29 cellular contexts compared by ENCODE assay signal in the genomic region with DNA sequence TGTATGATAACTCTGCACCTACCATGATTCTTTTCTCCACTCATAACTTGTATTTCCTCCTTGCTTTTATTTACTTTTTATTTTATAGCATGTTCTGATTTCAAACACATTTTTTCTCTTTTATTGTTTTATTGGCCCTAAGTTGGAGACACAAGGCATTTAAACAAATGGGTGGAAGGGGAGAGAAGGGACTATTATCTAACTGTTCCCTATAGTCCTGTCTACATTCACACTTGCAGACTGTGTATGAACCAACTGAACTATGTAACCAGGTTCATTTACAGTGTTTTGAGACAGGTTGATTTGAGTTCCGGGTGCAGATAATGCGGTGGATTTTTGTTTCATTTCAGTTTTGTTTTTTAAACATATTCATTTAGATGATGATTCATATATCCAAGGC.
"Had no signal": no experiment of that assay in that cellular context is flagged by ENCODE, and none has a peak within 500 bp of the region (broad histone marks: within the 10 kb centered on the region; RNA-seq: fewer than 3 reads in every experiment).

No MANE protein-coding gene starts in this region.

- H3K4me3 ChIP-seq: esophagus muscularis mucosa, gastrocnemius medialis, heart left ventricle had no signal

- DNase-seq: activated B cell treated with CpG ODN at 0.5 μM for 24 hours; activated CD4-positive, alpha-beta T cell treated with anti-CD3 and anti-CD28 coated beads for 48 hours; activated CD4-positive, alpha-beta T cell treated with anti-CD3 and anti-CD28 coated beads, Interleukin-2, amount 50 U/mL, for 1 hour; activated CD4-positive, alpha-beta T cell treated with anti-CD3 and anti-CD28 coated beads, Interleukin-2, amount 50 U/mL, for 48 hours; activated CD8-positive, alpha-beta memory T cell treated with anti-CD3 and anti-CD28 coated beads for 24 hours; activated CD8-positive, alpha-beta T cell treated with anti-CD3 and anti-CD28 coated beads for 36 hours; activated effector memory CD4-positive, alpha-beta T cell treated with Interleukin-2 at 50 U/mL for 16 hours; activated gamma-delta T cell treated with Interleukin-2 at 50 U/mL for 16 hours; activated naive CD4-positive, alpha-beta T cell treated with anti-CD3 and anti-CD28 coated beads, Interleukin-2, amount 50 U/mL, for 16 hours; activated naive CD4-positive, alpha-beta T cell treated with Interleukin-2 at 50 U/mL for 16 hours; activated T-cell treated with anti-CD3 and anti-CD28 coated beads, Interleukin-2, amount 50 U/mL, for 4 hours; amniotic stem cell; anterior cingulate cortex; brain microvascular endothelial cell; effector memory CD4-positive, alpha-beta T cell; erythroblast; foreskin keratinocyte; gastrocnemius medialis; glutamatergic neuron; heart left ventricle; T-cell; T-helper 17 cell; T1000; WERI-Rb-1 had no signal

- H3K27ac ChIP-seq: brain microvascular endothelial cell, esophagus muscularis mucosa, foreskin keratinocyte, gastrocnemius medialis, heart left ventricle, WERI-Rb-1 had no signal

- FAIRE-seq: astrocyte, bronchial epithelial cell had no signal

- H3K9me3 ChIP-seq: esophagus muscularis mucosa, gastrocnemius medialis, heart left ventricle had no signal

- H3K4me1 ChIP-seq: esophagus muscularis mucosa, foreskin keratinocyte, gastrocnemius medialis, heart left ventricle had no signal

- H3K36me3 ChIP-seq: brain microvascular endothelial cell, esophagus muscularis mucosa, gastrocnemius medialis, heart left ventricle, WERI-Rb-1 had no signal

- H3K27me3 ChIP-seq: brain microvascular endothelial cell, esophagus muscularis mucosa, foreskin keratinocyte, gastrocnemius medialis, heart left ventricle had no signal

- ATAC-seq: activated CD4-positive, CD25-positive, alpha-beta regulatory T cell treated with anti-CD3 and anti-CD28 coated beads, Interleukin-2, amount 50 U/mL, for 24 hours; activated CD8-positive, alpha-beta T cell treated with anti-CD3 and anti-CD28 coated beads for 36 hours; activated T-cell treated with anti-CD3 and anti-CD28 coated beads, Interleukin-2, amount 50 U/mL, for 4 hours; activated T-helper 17 cell treated with anti-CD3 and anti-CD28 coated beads, Interleukin-2, amount 50 U/mL, for 72 hours; foreskin keratinocyte; gastrocnemius medialis; heart left ventricle; T-cell; T-helper 17 cell had no signal
